ENCODE assay signal across 20 cellular contexts in genomic region chr13:30338331-30338851, GRCh38. TPM values are rescaled to one million over a fixed set of nuclear protein-coding genes. Genes with fewer than 3 reads are reported as not detected.
A peak's percentile ranks its signal among the peaks of the same experiment; 100 is the strongest.
DNase-seq lines count a peak whose midpoint lies in the region; ATAC-seq, FAIRE-seq and TF ChIP-seq lines count a peak whose summit lies in the region.
"Had no signal": no experiment of that assay in that cellular context is flagged by ENCODE, and none has a peak within 500 bp of the region (broad histone marks: within the 10 kb centered on the region; RNA-seq: fewer than 3 reads in every experiment).

No MANE protein-coding gene starts in this region.

- H3K36me3 ChIP-seq in IMR-90 (ENCODE audit: control insufficient read depth, insufficient read depth, low read length) (no peaks in the 10 kb centered on the region), astrocyte (ENCODE audit: insufficient read depth, low read length) (no peaks in the 10 kb centered on the region), keratinocyte (ENCODE audit: control insufficient read depth in 2 of 2, extremely low read depth in 1 of 2, insufficient read depth in 2 of 2, low read length in 2 of 2) (no peaks in the 10 kb centered on the region)
- H3K36me3 ChIP-seq: thyroid gland had no signal

- H3K27ac ChIP-seq in IMR-90 (ENCODE audit: insufficient read depth, low read length) (peak overlapping the region; percentile 1; the same call in 1 of the 2 replicates), astrocyte (ENCODE audit: low read depth, low read length) (no peak overlapping the region), keratinocyte (ENCODE audit: control insufficient read depth, insufficient read depth, low read length) (no peak overlapping the region)
- H3K27ac ChIP-seq: thyroid gland had no signal

- no peaks in the 10 kb centered on the region for H3K9me3 ChIP-seq in IMR-90 (ENCODE audit: control insufficient read depth, insufficient read depth, low read length)
- H3K9me3 ChIP-seq in astrocyte (ENCODE audit: insufficient read depth, low read depth, low read length) = no peaks in the 10 kb centered on the region
- H3K9me3 ChIP-seq in keratinocyte (ENCODE audit: control insufficient read depth, low read depth, low read length) = no peaks in the 10 kb centered on the region
- H3K9me3 ChIP-seq: thyroid gland had no signal

- 43% methylated on average over 4 of the region's 6 CpGs; no CpG with 5 or more reads in 1 of the 2 experiments for WGBS in IMR-90 (ENCODE audit: extremely low coverage in 2 of 2, insufficient read length in 1 of 2), 2 experiments

- peak overlapping the region; percentile 42 for H3K18ac ChIP-seq in IMR-90 (ENCODE audit: low read depth, low read length)

- H3K4me3 Mint-ChIP-seq in astrocyte (ENCODE audit: unreplicated experiment) = no peak overlapping the region
- H3K4me3 Mint-ChIP-seq: CD4-positive, CD25-positive, alpha-beta regulatory T cell; naive thymus-derived CD4-positive, alpha-beta T cell; T-helper 2 cell treated with Interferon-gamma antibody and Interleukin-4, amounts not matched to agents 5 μg/mL and 100 μg/mL, for 36 hours had no signal

- H3K4me2 ChIP-seq in IMR-90 (ENCODE audit: low read depth, low read length) (no peak overlapping the region), astrocyte (ENCODE audit: low read length) (peak overlapping the region; percentile 28), keratinocyte (ENCODE audit: control insufficient read depth, extremely low read depth, insufficient read depth, low read depth, low read length) (peak overlapping the region; percentile 16)

- H2AK5ac ChIP-seq in IMR-90 (ENCODE audit: low read depth, low read length) = peak overlapping the region; percentile 31; the same call in 1 of the 2 replicates

- dilution Hi-C loops in IMR-90 (cut with HindIII; ENCODE audit: low sequenced_read_pairs, unreplicated experiment) (no loop called here), keratinocyte (cut with MboI; ENCODE audit: extremely low pct_ligation_motif_present, low sequenced_read_pairs) (no loop called here)

- TF ChIP-seq CTCF in IMR-90 (conservative IDR thresholded peaks at IDR 0.05; ENCODE audit: low read depth, low read length) (no peak), astrocyte (IDR thresholded peaks at IDR 0.05; ENCODE audit: insufficient read depth, low read depth, low read length) (no peak), keratinocyte (optimal IDR thresholded peaks at IDR 0.05 in 1 of 3, IDR thresholded peaks at IDR 0.05 in 1 of 3, conservative IDR thresholded peaks at IDR 0.05 in 1 of 3; ENCODE audit: extremely low read depth in 1 of 3, insufficient read depth in 2 of 3, low read length in 3 of 3) (no peak)

- 0 out of 2 replicates have a peak overlapping the region, but pooled peaks have one; percentile 4 for H4K5ac ChIP-seq in IMR-90 (ENCODE audit: low read depth, low read length)

- 0 out of 2 replicates have a peak overlapping the region, but pooled peaks have one; percentile 10 for H4K91ac ChIP-seq in IMR-90 (ENCODE audit: insufficient read depth, low read depth, low read length)

- peaks cover 0 to 12% of the 10 kb centered on the region in 2 experiments; a peak in 2 of 4 replicates for H3K79me1 ChIP-seq in IMR-90 (ENCODE audit: low read depth in 1 of 2, low read length in 2 of 2)

- H3K36me3 Mint-ChIP-seq in astrocyte (ENCODE audit: low read depth, unreplicated experiment) = no peaks in the 10 kb centered on the region

- H4K8ac ChIP-seq in IMR-90 (ENCODE audit: low read depth in 2 of 2, low read length in 2 of 2) = peak overlapping the region in 1 of 2 experiments; percentile 11; a peak in 1 of 4 replicates

- peak overlapping the region; percentile 41 for H3K14ac ChIP-seq in IMR-90 (replicated peaks; ENCODE audit: low read depth, low read length)

- ATAC-seq in IMR-90 (ENCODE audit: low read depth) (no peak), HG03159 (IDR thresholded peaks at IDR 0.05; ENCODE audit: unreplicated experiment) (no peak)
- ATAC-seq: naive thymus-derived CD4-positive, alpha-beta T cell had no signal

- peak overlapping the region; percentile 8 for H3K4ac ChIP-seq in IMR-90 (ENCODE audit: low read depth, low read length)

- no peaks in the 10 kb centered on the region for H3K9me3 Mint-ChIP-seq in astrocyte (ENCODE audit: unreplicated experiment)
- H3K9me3 Mint-ChIP-seq: CD4-positive, CD25-positive, alpha-beta regulatory T cell; naive thymus-derived CD4-positive, alpha-beta T cell; T-helper 2 cell treated with Interferon-gamma antibody and Interleukin-4, amounts not matched to agents 5 μg/mL and 100 μg/mL, for 36 hours had no signal

- H3K9me1 ChIP-seq in IMR-90 (ENCODE audit: insufficient read depth, low read length) (peaks cover 21% of the 10 kb centered on the region), keratinocyte (ENCODE audit: control insufficient read depth, extremely low read depth, insufficient read depth, low read length) (no peaks in the 10 kb centered on the region)

- no peak overlapping the region for H2AK9ac ChIP-seq in IMR-90 (replicated peaks; ENCODE audit: low read depth, low read length, poor library complexity)

- H3K56ac ChIP-seq in IMR-90 (ENCODE audit: extremely low read depth, insufficient read depth, low read length) = no peak overlapping the region

- H3K4me1 Mint-ChIP-seq in astrocyte (ENCODE audit: low read depth, unreplicated experiment) = peaks cover 46% of the 10 kb centered on the region

- CTCF ChIA-PET in IMR-90 (lab: Yijun Ruan, JAX) = no interaction called here

- H3K9ac ChIP-seq in IMR-90 (ENCODE audit: low read depth, low read length) = no peak overlapping the region
- H3K9ac ChIP-seq in astrocyte (ENCODE audit: low read length) = no peak overlapping the region
- no peak overlapping the region for H3K9ac ChIP-seq in keratinocyte (ENCODE audit: control insufficient read depth, extremely low read depth, insufficient read depth, low read length)

- POLR2A ChIA-PET in IMR-90 (lab: Charles Lee; ENCODE audit: unreplicated experiment) = no interaction called here

- H2BK20ac ChIP-seq in IMR-90 (ENCODE audit: low read depth, low read length) = peak overlapping the region; percentile 56; the same call in 1 of the 2 replicates

- no peak overlapping the region for H3K23ac ChIP-seq in IMR-90 (ENCODE audit: low read depth, low read length)

- intact Hi-C loops in IMR-90 (cut with micrococcal nuclease) = no loop called here

- no peak for FAIRE-seq in astrocyte (lab: Jason Lieb, UNC)
- peak; percentile 63 for FAIRE-seq in keratinocyte (lab: Jason Lieb, UNC)
- FAIRE-seq: colon had no signal

- TF ChIP-seq RAD21 in IMR-90 (IDR thresholded peaks at IDR 0.05; ENCODE audit: low read length) = no peak

- H3K4me1 ChIP-seq in IMR-90 (ENCODE audit: control insufficient read depth, insufficient read depth, low read length) (peaks cover 32% of the 10 kb centered on the region), astrocyte (ENCODE audit: insufficient read depth, low read length) (peaks cover 39% of the 10 kb centered on the region), keratinocyte (ENCODE audit: control insufficient read depth, extremely low read depth, insufficient read depth, low read length) (peaks cover 36% of the 10 kb centered on the region)

- no peak overlapping the region for H3K27ac Mint-ChIP-seq in astrocyte (ENCODE audit: unreplicated experiment)
- H3K27ac Mint-ChIP-seq: CD4-positive, CD25-positive, alpha-beta regulatory T cell; naive thymus-derived CD4-positive, alpha-beta T cell; T-helper 2 cell treated with Interferon-gamma antibody and Interleukin-4, amounts not matched to agents 5 μg/mL and 100 μg/mL, for 36 hours had no signal

- H2BK15ac ChIP-seq in IMR-90 (ENCODE audit: low read depth, low read length) = peak overlapping the region; percentile 40; the same call in 1 of the 3 replicates

- H3K79me2 ChIP-seq in astrocyte (ENCODE audit: insufficient read depth, low read length) = no peaks in the 10 kb centered on the region
- H3K79me2 ChIP-seq in keratinocyte (ENCODE audit: control insufficient read depth, insufficient read depth, low read length) = no peaks in the 10 kb centered on the region

- DNase-seq in A172 (ENCODE audit: low spot score) (peak; percentile 56), IMR-90 (peak; percentile 23), astrocyte (ENCODE audit: low read depth) (peak; percentile 68), keratinocyte (ENCODE audit: low read depth, low spot score) (peak; percentile 41), NCI-H146 (lab: John Stamatoyannopoulos, UW) (no peak), NCI-H345 treated with DMSO at 0.1 percent for 48 hours (lab: John Stamatoyannopoulos, UW; ENCODE audit: unreplicated experiment) (no peak), retina (no peak)
- DNase-seq: 8988T; amygdala; CD4-positive, CD25-positive, alpha-beta regulatory T cell; DND-41; glutamatergic neuron; naive thymus-derived CD4-positive, alpha-beta T cell; NCI-H187; SIG-M5; thyroid gland had no signal

- H3K4me3 ChIP-seq in IMR-90 (ENCODE audit: insufficient read depth, low read depth, low read length) (no peak overlapping the region), astrocyte (ENCODE audit: insufficient read depth, low read depth, low read length) (no peak overlapping the region), keratinocyte (ENCODE audit: control insufficient read depth in 2 of 3, extremely low read depth in 1 of 3, insufficient read depth in 2 of 3, low read depth in 1 of 3, low read length in 3 of 3) (no peak overlapping the region)
- H3K4me3 ChIP-seq: lung, thyroid gland had no signal

- no peak overlapping the region for H2BK5ac ChIP-seq in IMR-90 (ENCODE audit: low read depth, low read length, poor library complexity, severe bottlenecking)

- peaks cover 3% of the 10 kb centered on the region; the same call in 1 of the 2 replicates for H4K20me1 ChIP-seq in IMR-90 (ENCODE audit: insufficient read depth, low read length)
- no peaks in the 10 kb centered on the region for H4K20me1 ChIP-seq in astrocyte (ENCODE audit: insufficient read depth, low read length)
- no peaks in the 10 kb centered on the region for H4K20me1 ChIP-seq in keratinocyte (ENCODE audit: control insufficient read depth, extremely low read depth, insufficient read depth, low read length)

- in situ Hi-C loops in IMR-90 (cut with MboI; ENCODE audit: low sequenced_read_pairs) = no loop called here

- H2AFZ ChIP-seq in IMR-90 (replicated peaks; ENCODE audit: low read length, poor library complexity) = no peak overlapping the region
- H2AFZ ChIP-seq in astrocyte (ENCODE audit: low read depth, low read length) = no peak overlapping the region
- no peak overlapping the region for H2AFZ ChIP-seq in keratinocyte (ENCODE audit: control insufficient read depth, low read length)

- H2BK120ac ChIP-seq in IMR-90 (ENCODE audit: low read depth, low read length) = 0 out of 2 replicates have a peak overlapping the region, but pooled peaks have one; percentile 5

- BruUV-seq in IMR-90 (replicated peaks; lab: Mats Ljungman, UMichigan) = no TSS peak

- no peak for TF ChIP-seq POLR2A in IMR-90 (IDR thresholded peaks at IDR 0.05; ENCODE audit: low read depth, low read length)

- no peaks in the 10 kb centered on the region for H3K27me3 ChIP-seq in IMR-90 (ENCODE audit: control insufficient read depth, insufficient read depth, low read length)
- H3K27me3 ChIP-seq in astrocyte (ENCODE audit: insufficient read depth, low read length) = no peaks in the 10 kb centered on the region
- no peaks in the 10 kb centered on the region for H3K27me3 ChIP-seq in keratinocyte (ENCODE audit: control insufficient read depth, extremely low read depth, insufficient read depth, low read length)
- H3K27me3 ChIP-seq: thyroid gland had no signal

- H3K27me3 Mint-ChIP-seq in astrocyte (ENCODE audit: low read depth, unreplicated experiment) = no peaks in the 10 kb centered on the region
- H3K27me3 Mint-ChIP-seq: CD4-positive, CD25-positive, alpha-beta regulatory T cell; naive thymus-derived CD4-positive, alpha-beta T cell had no signal

RNA-seq across cellular contexts. Expression of gene KATNAL1, which starts 31.0 kb away (rescaled TPM):
- 62.4 and 119 TPM in 2 replicates for total RNA-seq in A172 (2014; rRNA removed; shearing (Covaris generic))
- total RNA-seq in IMR-90 (2012; rRNA removed) (16.8 and 35.8 TPM in 2 replicates), astrocyte (36.9 and 42.0 TPM in 2 replicates)
- polyA plus RNA-seq in IMR-90 (2012; rRNA removed) (6.5 and 6.9 TPM in 2 replicates), keratinocyte (6.1 to 10.1 TPM (median 8.1 TPM) in 3 replicates)
- 1.2 and 1.5 TPM in 2 replicates for polyA plus RNA-seq in IMR-90 (2012; cell fraction: cytosol; rRNA removed)
- polyA plus RNA-seq in IMR-90 (2012; cell fraction: nucleus; rRNA removed; ENCODE audit: low replicate concordance) = 0.91 and 5.9 TPM in 2 replicates
- 3.6 TPM for polyA plus RNA-seq in keratinocyte (2011; ENCODE audit: low read depth)
- 6.9 and 9.8 TPM in 2 replicates for polyA plus RNA-seq in keratinocyte (2011; cell fraction: cytosol; rRNA removed)
- polyA plus RNA-seq in keratinocyte (2011; cell fraction: nucleus; rRNA removed) = 9.6 and 10.4 TPM in 2 replicates
- polyA plus RNA-seq in keratinocyte (2012; ENCODE audit: low replicate concordance) = 2.4 and 8.9 TPM in 2 replicates
- 3.2 to 17.6 TPM (median 9.6 TPM) in 3 replicates for polyA minus RNA-seq in keratinocyte
- polyA minus RNA-seq in keratinocyte (2011; cell fraction: cytosol; rRNA and poly(A)+ RNA removed) = 6.5 TPM
- polyA minus RNA-seq in keratinocyte (2011; cell fraction: nucleus; rRNA and poly(A)+ RNA removed) = 13.9 and 24.7 TPM in 2 replicates

Comparison
In these comparisons a context has a peak if more than half of its experiments do, and no peak if none do; other contexts are left out.
1. DNase-seq: peak in A172 (single experiment), IMR-90 (single experiment), astrocyte (single experiment) and keratinocyte (single experiment); none in NCI-H146 (single experiment), NCI-H345 treated with DMSO at 0.1 percent for 48 hours (single experiment) and retina (single experiment).